Comparison of ENCODE assay signal across 27 cellular contexts in genomic region chr9:120653762-120654161, GRCh38.
"Had no signal": no experiment of that assay in that cellular context is flagged by ENCODE, and none has a peak within 500 bp of the region (broad histone marks: within the 10 kb centered on the region; RNA-seq: fewer than 3 reads in every experiment).

No MANE protein-coding gene starts in this region.

- DNase-seq: Kasumi-1; NCI-H1048; NCI-H1105; NCI-H1417 treated with DMSO at 0.1 percent for 48 hours; NCI-H146; NCI-H187; NCI-H2029; NCI-H2081 treated with DMSO at 0.1 percent for 48 hours; NCI-H2171; NCI-H226; NCI-H446; NCI-H510A; NCI-H524 treated with DMSO at 0.1 percent for 48 hours; NCI-H69; NCI-H774; NK-92 treated with Interleukin-12 subunit alpha and Interleukin-12 subunit beta, amount 100 ng/mL, for 24 hours; PC-3; SIG-M5; SK-N-SH; SW 1271; T-cell had no signal

- H3K27me3 Mint-ChIP-seq: IgD-negative memory B cell, T-cell had no signal

- H3K4me3 ChIP-seq: K562 had no signal

- H3K27ac ChIP-seq: HL-60, KMS-11, RWPE1 had no signal

- H3K9me3 Mint-ChIP-seq: IgD-negative memory B cell, T-cell had no signal

- ATAC-seq: K562, Panc1, PC-3, T-cell had no signal

- H3K9me3 ChIP-seq: SK-N-SH had no signal

- H3K4me3 Mint-ChIP-seq: IgD-negative memory B cell, T-cell had no signal

- H3K4me1 Mint-ChIP-seq: IgD-negative memory B cell had no signal

- H3K27ac Mint-ChIP-seq: IgD-negative memory B cell, T-cell had no signal
